In the genomic region with DNA sequence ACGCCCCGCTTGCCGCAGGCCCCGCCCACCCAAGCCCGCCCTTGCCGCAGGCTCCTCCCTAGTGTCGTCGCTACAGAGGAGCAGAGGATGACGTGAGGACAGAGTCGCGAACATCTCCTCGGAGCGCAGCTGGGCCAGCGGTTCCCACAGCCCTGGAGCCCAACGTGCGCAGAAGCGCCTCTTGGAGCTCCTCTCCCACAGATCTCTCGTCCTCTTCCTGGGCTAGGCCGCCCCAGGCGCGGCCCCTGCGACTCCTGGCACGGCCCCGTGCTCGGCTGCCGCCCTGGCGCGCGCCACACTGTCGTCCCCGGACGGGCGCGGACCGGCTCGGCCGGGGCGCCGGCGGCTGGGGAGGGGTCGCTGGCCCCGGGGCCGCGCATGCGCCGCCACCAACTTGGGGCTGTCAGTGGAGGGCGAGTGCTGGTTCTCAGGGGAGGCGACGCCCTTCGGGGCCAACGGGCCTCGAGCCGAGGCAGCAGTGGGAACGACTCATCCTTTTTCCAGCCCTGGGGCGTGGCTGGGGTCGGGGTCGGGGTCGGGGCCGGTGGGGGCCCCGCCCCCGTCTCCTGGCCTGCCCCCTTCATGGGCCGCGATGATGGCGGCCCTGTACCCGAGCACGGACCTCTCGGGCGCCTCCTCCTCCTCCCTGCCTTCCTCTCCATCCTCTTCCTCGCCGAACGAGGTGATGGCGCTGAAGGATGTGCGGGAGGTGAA, we compare ENCODE assay signal across 8 cellular contexts. TPM values are rescaled to one million over a fixed set of nuclear protein-coding genes. Genes with fewer than 3 reads are reported as not detected.
DNase-seq lines count a peak whose midpoint lies in the region; ATAC-seq and TF ChIP-seq lines count a peak whose summit lies in the region.

A gene (plus strand): TSS at position 67 of the 714 bp plus-strand sequence. CDS start 526 bp downstream, at position 593.

- H3K9me3 ChIP-seq in OCI-LY1 (ENCODE audit: low read length) = peaks cover 2% of the 10 kb centered on the region; the same call in 1 of the 2 replicates
- no peaks in the 10 kb centered on the region for H3K9me3 ChIP-seq in mucosa of stomach (ENCODE audit: control insufficient read depth, low read length)

- H3K36me3 ChIP-seq in OCI-LY1 (ENCODE audit: insufficient read depth, low read length) (no peaks in the 10 kb centered on the region), mucosa of stomach (ENCODE audit: control insufficient read depth, insufficient read depth, low read length) (no peaks in the 10 kb centered on the region)

- no peaks in the 10 kb centered on the region for H4K20me1 ChIP-seq in OCI-LY1 (ENCODE audit: insufficient read depth, low read length)

- DNase-seq in COLO668 (lab: John Stamatoyannopoulos, UW; ENCODE audit: unreplicated experiment) = peak; percentile 78
- peak; percentile 88 for DNase-seq in HK-2 (ENCODE audit: unreplicated experiment)
- DNase-seq in activated T-cell treated with anti-CD3 and anti-CD28 coated beads for 4 hours = peak; percentile 51
- peak; percentile 56 for DNase-seq in stimulated activated CD8-positive, alpha-beta memory T cell treated with anti-CD3 and anti-CD28 coated beads, Interleukin-4, amount 100 ng/mL, for 48 hours

- peak within 1 kb of the TSS; percentile 74 for H3K4me2 ChIP-seq in OCI-LY1 (ENCODE audit: low read length)

- no peaks in the 10 kb centered on the region for H3F3A ChIP-seq in OCI-LY1 (ENCODE audit: insufficient read depth, low read length)

- H3K27me3 ChIP-seq in OCI-LY1 (ENCODE audit: insufficient read depth, low read length) (no peaks in the 10 kb centered on the region), mucosa of stomach (ENCODE audit: control insufficient read depth, insufficient read depth, low read length) (peaks cover 15% of the 10 kb centered on the region)

- H2AFZ ChIP-seq in OCI-LY1 (ENCODE audit: low read length) = peak within 1 kb of the TSS; percentile 11

- H3K4me1 ChIP-seq in OCI-LY1 (ENCODE audit: insufficient read depth, low read length, severe bottlenecking) (peaks cover 9% of the 10 kb centered on the region), mucosa of stomach (ENCODE audit: control insufficient read depth, insufficient read depth, low read length) (peaks cover 10% of the 10 kb centered on the region)

- H3K9me2 ChIP-seq in OCI-LY1 (ENCODE audit: low read depth, low read length) = no peaks in the 10 kb centered on the region

- H3K79me2 ChIP-seq in OCI-LY1 (ENCODE audit: insufficient read depth, low read length) = no peaks in the 10 kb centered on the region

- peak within 1 kb of the TSS; percentile 72 for H3K4me3 ChIP-seq in OCI-LY1 (ENCODE audit: low read depth, low read length, poor library complexity, severe bottlenecking)
- H3K4me3 ChIP-seq in mucosa of stomach (ENCODE audit: low read length) = peak within 1 kb of the TSS; percentile 63

- ATAC-seq in GM19463 (IDR thresholded peaks at IDR 0.05; ENCODE audit: unreplicated experiment) = peak; percentile 89
- ATAC-seq in esophagus mucosa = peak; percentile 94

- H3K9ac ChIP-seq in OCI-LY1 (ENCODE audit: low read length) = peak within 1 kb of the TSS; percentile 62
- H3K9ac ChIP-seq in mucosa of stomach (ENCODE audit: low read length) = peak within 1 kb of the TSS; percentile 61

- no peak within 1 kb of the TSS for H3K27ac ChIP-seq in OCI-LY1 (ENCODE audit: low read depth, low read length, poor library complexity, severe bottlenecking)

- TF ChIP-seq CTCF in OCI-LY1 (IDR thresholded peaks at IDR 0.05; ENCODE audit: low read length) = no peak

RNA-seq across cellular contexts. Expression of the gene that starts here (rescaled TPM):
- 0.84 TPM for total RNA-seq in esophagus mucosa

Comparison
In these comparisons a context has a peak if more than half of its experiments do, and no peak if none do; other contexts are left out.
1. Peak in ATAC-seq in esophagus mucosa; RNA of the gene not detected or under 1 TPM.